Comparison of ENCODE assay signal across 9 cellular contexts in genomic region chr17:32445976-32446375, GRCh38. TPM values are rescaled to one million over a fixed set of nuclear protein-coding genes. Genes with fewer than 3 reads are reported as not detected.
DNase-seq lines count a peak whose midpoint lies in the region; ATAC-seq, FAIRE-seq and TF ChIP-seq lines count a peak whose summit lies in the region.
"Had no signal": no experiment of that assay in that cellular context is flagged by ENCODE, and none has a peak within 500 bp of the region (broad histone marks: within the 10 kb centered on the region; RNA-seq: fewer than 3 reads in every experiment).

No MANE protein-coding gene starts in this region.

- WGBS in A549 (ENCODE audit: missing lambda C conversion rate): 37% methylated on average over 2 of the region's 2 CpGs
- WGBS in HepG2 (ENCODE audit: low lambda C conversion rate): 41% methylated on average over 2 of the region's 2 CpGs

- intact Hi-C loops in HepG2 (cut with micrococcal nuclease; ENCODE audit: unreplicated experiment): no loop called here

- H3K27ac ChIP-seq in A549 (peak overlapping the region in 1 of 2 experiments; percentile 9; a peak in 2 of 6 replicates), HepG2 (ENCODE audit: extremely low read length, insufficient read depth, low read length) (no peak overlapping the region)
- H3K27ac ChIP-seq in effector memory CD4-positive, alpha-beta T cell (ENCODE audit: insufficient read depth, low read length, poor library complexity, severe bottlenecking): no peak overlapping the region

- CTCF ChIA-PET in A549 (lab: Yijun Ruan, JAX) (interaction anchor here (2.0 to 9.8 kb wide), 5 partner anchors 11 to 309 kb away, joined by 5 to 138 read pairs (median 13); partner anchors contain the start of gene C17orf75), HepG2 (lab: Yijun Ruan, JAX; ENCODE audit: low intra/inter-chr PET ratio, low total read pairs) (no interaction called here)

- H3K4me3 ChIP-seq in A549: peak overlapping the region; percentile 92
- H3K4me3 ChIP-seq in HAP-1: peak overlapping the region; percentile 98
- H3K4me3 ChIP-seq in HepG2 (replicated peaks in 1 of 3; ENCODE audit: insufficient read depth in 1 of 3, low read depth in 2 of 3, low read length in 3 of 3): peak overlapping the region; percentile 81 to 97 (median 88); a peak in 5 of 6 replicates
- no peak overlapping the region for H3K4me3 ChIP-seq in effector memory CD4-positive, alpha-beta T cell (ENCODE audit: insufficient read depth, low read depth, low read length, poor library complexity, severe bottlenecking)

- H3K27ac Mint-ChIP-seq in activated naive CD8-positive, alpha-beta T cell treated with anti-CD3 and anti-CD28 coated beads for 36 hours: peak overlapping the region; percentile 82

- H3K9me3 ChIP-seq in A549: no peaks in the 10 kb centered on the region
- no peaks in the 10 kb centered on the region; the same call in 1 of the 2 replicates for H3K9me3 ChIP-seq in HAP-1
- H3K9me3 ChIP-seq in HepG2 (ENCODE audit: low read length): no peaks in the 10 kb centered on the region
- H3K9me3 ChIP-seq in effector memory CD4-positive, alpha-beta T cell (ENCODE audit: control insufficient read depth, low read length): no peaks in the 10 kb centered on the region

- no peak overlapping the region for H2AFZ ChIP-seq in HepG2 (ENCODE audit: low read length)

- H3K27me3 Mint-ChIP-seq in activated naive CD8-positive, alpha-beta T cell treated with anti-CD3 and anti-CD28 coated beads for 36 hours: peaks cover 5% of the 10 kb centered on the region

- H3K36me3 Mint-ChIP-seq in activated naive CD8-positive, alpha-beta T cell treated with anti-CD3 and anti-CD28 coated beads for 36 hours: peaks cover 34% of the 10 kb centered on the region

- peak overlapping the region; percentile 91 for H3K9ac ChIP-seq in HepG2 (ENCODE audit: insufficient read depth, low read depth, low read length)

- H3K27me3 ChIP-seq in HAP-1 (ENCODE audit: low read depth): no peaks in the 10 kb centered on the region
- H3K27me3 ChIP-seq in HepG2 (ENCODE audit: control insufficient read depth in 1 of 2, insufficient read depth in 2 of 2, low read length in 2 of 2): no peaks in the 10 kb centered on the region
- no peaks in the 10 kb centered on the region for H3K27me3 ChIP-seq in effector memory CD4-positive, alpha-beta T cell (replicated peaks; ENCODE audit: control insufficient read depth, insufficient read depth, low read length, poor library complexity, severe bottlenecking)

- H3K79me2 ChIP-seq in HepG2 (ENCODE audit: insufficient read depth, low read length): peaks cover 51% of the 10 kb centered on the region

- no peak for TF ChIP-seq POLR2A in A549 (IDR thresholded peaks at IDR 0.05; ENCODE audit: low read length)
- no peak for TF ChIP-seq POLR2A in HepG2 (IDR thresholded peaks at IDR 0.05; ENCODE audit: insufficient read depth in 1 of 2, low read depth in 2 of 2, low read length in 2 of 2)

- peak overlapping the region; percentile 84 for H3K4me2 ChIP-seq in A549
- H3K4me2 ChIP-seq in HepG2 (ENCODE audit: low read depth, low read length): peak overlapping the region; percentile 97

- FAIRE-seq in A549 (lab: Jason Lieb, UNC) (no peak), HepG2 (lab: Jason Lieb, UNC) (peak; percentile 46)

- in situ Hi-C loops in HAP-1 (cut with MboI; ENCODE audit: low sequenced_read_pairs) (no loop called here), HepG2 (cut with HindIII; ENCODE audit: extremely low pct_ligation_motif_present, low pct_unique_long_range_greater_than_20kb) (no loop called here)

- H3K9me3 Mint-ChIP-seq in activated naive CD8-positive, alpha-beta T cell treated with anti-CD3 and anti-CD28 coated beads for 36 hours: no peaks in the 10 kb centered on the region

- TF ChIP-seq RAD21 in A549 (conservative IDR thresholded peaks at IDR 0.05 in 1 of 2, IDR thresholded peaks at IDR 0.05 in 1 of 2) (no peak), HepG2 (CRISPR knock-in tag; IDR thresholded peaks at IDR 0.05) (no peak)

- peaks cover 19% of the 10 kb centered on the region for H3K4me1 ChIP-seq in A549
- H3K4me1 ChIP-seq in HAP-1: peaks cover 16% of the 10 kb centered on the region
- H3K4me1 ChIP-seq in HepG2 (ENCODE audit: insufficient read depth, low read length): peaks cover 48% of the 10 kb centered on the region
- peaks cover 13% of the 10 kb centered on the region for H3K4me1 ChIP-seq in effector memory CD4-positive, alpha-beta T cell (ENCODE audit: control insufficient read depth, insufficient read depth, low read length, poor library complexity, severe bottlenecking)

- H3K36me3 ChIP-seq in HAP-1 (replicated peaks) (peaks cover 30% of the 10 kb centered on the region), HepG2 (replicated peaks in 1 of 2; ENCODE audit: control insufficient read depth in 1 of 2, insufficient read depth in 2 of 2, low read length in 2 of 2) (peaks cover 4 to 25% of the 10 kb centered on the region in 2 experiments)
- H3K36me3 ChIP-seq in effector memory CD4-positive, alpha-beta T cell (ENCODE audit: control insufficient read depth, insufficient read depth, low read length): peaks cover 26% of the 10 kb centered on the region

- peak overlapping the region; percentile 95 for H3K4me3 Mint-ChIP-seq in activated naive CD8-positive, alpha-beta T cell treated with anti-CD3 and anti-CD28 coated beads for 36 hours

- ATAC-seq in A549 (no peak), HepG2 (no peak)
- ATAC-seq: left cardiac atrium had no signal

- no TSS peak for BruUV-seq in HepG2 (replicated peaks; lab: Mats Ljungman, UMichigan)

- POLR2A ChIA-PET in A549 (lab: Yijun Ruan, JAX) (interaction anchor here (2.0 kb wide), 1 partner anchor 96 kb away, joined by 6 read pairs; the partner anchor contains the start of gene ZNF207), HepG2 (lab: Yijun Ruan, JAX) (no interaction called here)

- TF ChIP-seq EP300 in A549 (IDR thresholded peaks at IDR 0.05) (no peak), HepG2 (IDR thresholded peaks at IDR 0.05; ENCODE audit: low read depth in 2 of 2, low read length in 2 of 2) (no peak), HepG2 (CRISPR knock-in tag; IDR thresholded peaks at IDR 0.05; ENCODE audit: borderline replicate concordance) (no peak)

- DNase-seq in A549 (ENCODE audit: low read depth in 1 of 2, low spot score in 1 of 2) (peak; percentile 30 to 35), HAP-1 (ENCODE audit: low spot score in 2 of 2) (no peak), HepG2 (ENCODE audit: low spot score) (no peak), cortex of kidney (lab: John Stamatoyannopoulos, UW) (no peak), activated gamma-delta T cell (lab: John Stamatoyannopoulos, UW) (no peak)
- DNase-seq in activated naive CD8-positive, alpha-beta T cell treated with anti-CD3 and anti-CD28 coated beads for 36 hours: no peak
- DNase-seq in activated effector memory CD4-positive, alpha-beta T cell treated with anti-CD3 and anti-CD28 coated beads, Interleukin-2, amount 50 U/mL, for 16 hours: no peak
- no peak for DNase-seq in effector memory CD4-positive, alpha-beta T cell
- DNase-seq: left cardiac atrium had no signal

- H4K20me1 ChIP-seq in HepG2 (ENCODE audit: insufficient read depth, low read length): peaks cover 15% of the 10 kb centered on the region

- H3K4me1 Mint-ChIP-seq in activated naive CD8-positive, alpha-beta T cell treated with anti-CD3 and anti-CD28 coated beads for 36 hours: peaks cover 38% of the 10 kb centered on the region

- TF ChIP-seq CTCF in A549 (IDR thresholded peaks at IDR 0.05) (no peak), HepG2 (CRISPR knock-in tag; IDR thresholded peaks at IDR 0.05) (no peak)

RNA-seq across cellular contexts. Expression of gene PSMD11, which starts 1.7 kb away (rescaled TPM):
- polyA plus RNA-seq in A549 (2011; rRNA removed) (228 and 235 TPM in 2 replicates), A549 (2017; fragmentation: RNase III; extraction: RNeasy Plus Mini Kit Qiagen cat#74134 plus additional on column Dnase treatment) (186 to 195 TPM (median 194 TPM) in 3 replicates), HepG2 (2011; rRNA removed) (64.2 and 69.8 TPM in 2 replicates)
- polyA plus RNA-seq in A549 (2012; cell fraction: cytosol; rRNA removed): 127 and 157 TPM in 2 replicates
- 74.8 and 102 TPM in 2 replicates for polyA plus RNA-seq in A549 (2012; cell fraction: nucleus; rRNA removed)
- polyA minus RNA-seq in A549 (2011; rRNA and poly(A)+ RNA removed): 234 and 271 TPM in 2 replicates
- total RNA-seq in activated naive CD8-positive, alpha-beta T cell treated with anti-CD3 and anti-CD28 coated beads for 36 hours: 100 to 1,000 TPM; 147 to 157 TPM
- 152 and 233 TPM in 2 replicates for total RNA-seq in HepG2 (2016; rRNA removed; fragmentation: Illumina TruSeq; extraction: Trizol)
- 29.1 and 33.4 TPM in 2 replicates for total RNA-seq in HepG2 (2016; cell fraction: cytosol; rRNA removed; fragmentation: Illumina TruSeq; extraction: Trizol; ENCODE audit: low read depth)
- 171 and 231 TPM in 2 replicates for total RNA-seq in HepG2 (2016; cell fraction: insoluble cytoplasmic fraction; rRNA removed; fragmentation: Illumina TruSeq; extraction: Trizol)
- 55.8 and 64.2 TPM in 2 replicates for total RNA-seq in HepG2 (2016; cell fraction: membrane; rRNA removed; fragmentation: Illumina TruSeq; extraction: Trizol)
- total RNA-seq in HepG2 (2016; cell fraction: nucleus; rRNA removed; fragmentation: Illumina TruSeq; extraction: Trizol): 97.0 and 99.3 TPM in 2 replicates
- polyA plus RNA-seq in HepG2 (2011; cell fraction: cytosol; rRNA removed): 43.9 and 49.0 TPM in 2 replicates
- polyA plus RNA-seq in HepG2 (2011; cell fraction: nucleus; rRNA removed): 28.9 and 39.9 TPM in 2 replicates
- 87.5 and 91.8 TPM in 2 replicates for polyA plus RNA-seq in HepG2 (2012)
- polyA plus RNA-seq in HepG2 (2016; cell fraction: cytosol; fragmentation: Illumina TruSeq; extraction: Trizol; ENCODE audit: low read depth): 21.5 TPM in 2 replicates
- polyA plus RNA-seq in HepG2 (2016; cell fraction: insoluble cytoplasmic fraction; fragmentation: Illumina TruSeq; extraction: Trizol; ENCODE audit: low read depth): 239 and 241 TPM in 2 replicates
- polyA plus RNA-seq in HepG2 (2016; cell fraction: membrane; fragmentation: Illumina TruSeq; extraction: Trizol; ENCODE audit: low read depth): 30.8 and 34.3 TPM in 2 replicates
- 123 and 137 TPM in 2 replicates for polyA plus RNA-seq in HepG2 (2016; cell fraction: nucleus; fragmentation: Illumina TruSeq; extraction: Trizol; ENCODE audit: insufficient read depth, low read depth)
- 77.9 and 189 TPM in 2 replicates for polyA minus RNA-seq in HepG2 (2011; rRNA and poly(A)+ RNA removed; ENCODE audit: low replicate concordance)
- 61.4 and 62.0 TPM in 2 replicates for polyA minus RNA-seq in HepG2 (2011; cell fraction: cytosol; rRNA and poly(A)+ RNA removed)
- polyA minus RNA-seq in HepG2 (2011; cell fraction: nucleus; rRNA and poly(A)+ RNA removed): 91.0 and 95.6 TPM in 2 replicates

RNA-seq across cellular contexts. Expression of gene CDK5R1, which starts 40.8 kb away (rescaled TPM):
- polyA plus RNA-seq in A549 (2011; rRNA removed): 0.93 and 1.1 TPM in 2 replicates
- 1.2 and 1.8 TPM in 2 replicates for polyA plus RNA-seq in A549 (2012; cell fraction: cytosol; rRNA removed)
- 2.8 and 3.2 TPM in 2 replicates for polyA plus RNA-seq in A549 (2012; cell fraction: nucleus; rRNA removed)
- polyA plus RNA-seq in A549 (2017; fragmentation: RNase III; extraction: RNeasy Plus Mini Kit Qiagen cat#74134 plus additional on column Dnase treatment): 2.4 to 3.0 TPM (median 2.8 TPM) in 3 replicates
- 0.62 and 0.88 TPM in 2 replicates for polyA minus RNA-seq in A549 (2011; rRNA and poly(A)+ RNA removed)
- 1 to 10 TPM; 9.7 to 9.9 TPM for total RNA-seq in activated naive CD8-positive, alpha-beta T cell treated with anti-CD3 and anti-CD28 coated beads for 36 hours
- total RNA-seq in HepG2 (2016; rRNA removed; fragmentation: Illumina TruSeq; extraction: Trizol): 2.5 and 3.9 TPM in 2 replicates
- 0.71 TPM in 2 replicates for total RNA-seq in HepG2 (2016; cell fraction: cytosol; rRNA removed; fragmentation: Illumina TruSeq; extraction: Trizol; ENCODE audit: low read depth)
- 2.2 and 3.5 TPM in 2 replicates for total RNA-seq in HepG2 (2016; cell fraction: insoluble cytoplasmic fraction; rRNA removed; fragmentation: Illumina TruSeq; extraction: Trizol)
- 2.5 and 3.2 TPM in 2 replicates for total RNA-seq in HepG2 (2016; cell fraction: membrane; rRNA removed; fragmentation: Illumina TruSeq; extraction: Trizol)
- 4.4 and 5.2 TPM in 2 replicates for total RNA-seq in HepG2 (2016; cell fraction: nucleus; rRNA removed; fragmentation: Illumina TruSeq; extraction: Trizol)
- polyA plus RNA-seq in HepG2 (2011; rRNA removed): 1.1 and 1.4 TPM in 2 replicates
- 1.0 and 1.1 TPM in 2 replicates for polyA plus RNA-seq in HepG2 (2011; cell fraction: cytosol; rRNA removed)
- polyA plus RNA-seq in HepG2 (2011; cell fraction: nucleus; rRNA removed): 3.4 and 3.9 TPM in 2 replicates
- 2.0 and 2.1 TPM in 2 replicates for polyA plus RNA-seq in HepG2 (2012)
- polyA plus RNA-seq in HepG2 (2016; cell fraction: cytosol; fragmentation: Illumina TruSeq; extraction: Trizol; ENCODE audit: low read depth): 0.42 and 0.75 TPM in 2 replicates
- polyA plus RNA-seq in HepG2 (2016; cell fraction: insoluble cytoplasmic fraction; fragmentation: Illumina TruSeq; extraction: Trizol; ENCODE audit: low read depth): 2.5 and 3.0 TPM in 2 replicates
- polyA plus RNA-seq in HepG2 (2016; cell fraction: membrane; fragmentation: Illumina TruSeq; extraction: Trizol; ENCODE audit: low read depth): 1.6 and 1.9 TPM in 2 replicates
- polyA plus RNA-seq in HepG2 (2016; cell fraction: nucleus; fragmentation: Illumina TruSeq; extraction: Trizol; ENCODE audit: insufficient read depth, low read depth): 8.0 and 8.4 TPM in 2 replicates
- polyA minus RNA-seq in HepG2 (2011; rRNA and poly(A)+ RNA removed; ENCODE audit: low replicate concordance): 0.37 and 4.7 TPM in 2 replicates
- polyA minus RNA-seq in HepG2 (2011; cell fraction: cytosol; rRNA and poly(A)+ RNA removed): 1.1 and 1.7 TPM in 2 replicates
- polyA minus RNA-seq in HepG2 (2011; cell fraction: nucleus; rRNA and poly(A)+ RNA removed): 2.4 and 2.6 TPM in 2 replicates

Comparison
In these comparisons a context has a peak if more than half of its experiments do, and no peak if none do; other contexts are left out.
1. DNase-seq: peak in A549 (2 of 2); none in HAP-1 (0 of 2), activated naive CD8-positive, alpha-beta T cell treated with anti-CD3 and anti-CD28 coated beads for 36 hours (single experiment), HepG2 (single experiment), activated effector memory CD4-positive, alpha-beta T cell treated with anti-CD3 and anti-CD28 coated beads, Interleukin-2, amount 50 U/mL, for 16 hours (single experiment), cortex of kidney (single experiment), effector memory CD4-positive, alpha-beta T cell (0 of 3) and activated gamma-delta T cell (single experiment).
2. Of the 38 proteins assayed by ChIP-seq in both HepG2 and A549: peak only in HepG2: none; only in A549: none; in both: NFE2L2; in neither: 36; mixed calls (peak in some experiments, not most) for 1.